8 cellular contexts compared by ENCODE assay signal in the genomic region with DNA sequence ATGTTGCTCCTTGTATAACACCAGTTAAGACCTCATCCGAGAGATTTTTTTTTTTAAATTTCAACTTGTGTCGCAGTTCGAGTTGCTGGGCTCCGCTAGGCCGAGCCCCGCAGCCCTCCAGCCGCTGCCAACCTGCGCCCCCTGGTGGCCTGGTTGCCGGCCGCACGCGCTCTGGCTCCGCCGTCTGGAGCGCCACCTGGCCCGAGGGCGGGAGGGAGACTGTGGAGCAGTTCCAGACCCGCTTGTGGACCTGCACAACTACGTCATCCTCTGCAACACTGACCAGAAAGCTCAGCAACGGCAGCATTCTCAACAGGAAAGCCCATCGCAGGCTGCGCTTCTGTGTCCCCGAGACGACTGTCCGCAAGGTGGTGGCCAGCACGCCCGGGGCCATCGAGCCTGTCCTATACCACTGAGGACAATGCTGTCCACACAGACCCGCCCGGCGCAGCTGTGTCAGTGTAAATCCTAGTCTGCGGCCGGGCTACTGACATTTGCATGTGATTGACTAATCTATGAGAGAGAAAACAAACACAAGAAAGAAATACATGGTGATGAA. TPM values are rescaled to one million over a fixed set of nuclear protein-coding genes. Genes with fewer than 3 reads are reported as not detected.
DNase-seq lines count a peak whose midpoint lies in the region; ATAC-seq, FAIRE-seq and TF ChIP-seq lines count a peak whose summit lies in the region.

No MANE protein-coding gene starts in this region.

- peak; percentile 71 to 78 for TF ChIP-seq RAD21 in A549 (conservative IDR thresholded peaks at IDR 0.05 in 1 of 2, IDR thresholded peaks at IDR 0.05 in 1 of 2)

- intact Hi-C loops in kidney (cut with DNase I) = no loop called here

- POLR2A ChIA-PET in A549 (lab: Yijun Ruan, JAX) = interaction anchor here (1.0 to 1.3 kb wide), 2 partner anchors 158 to 255 kb away, joined by 3 to 5 read pairs; partner anchors contain the start of gene AASDH

- FAIRE-seq in A549 (lab: Jason Lieb, UNC) (no peak), kidney (lab: Jason Lieb, UNC) (no peak)

- TF ChIP-seq POLR2A in A549 (IDR thresholded peaks at IDR 0.05; ENCODE audit: low read length) = no peak

- peak overlapping the region in 1 of 2 donors; percentile 51 for H3K9ac ChIP-seq in kidney (ENCODE audit: low read length in 2 of 2)

- H3K9me3 ChIP-seq in A549 = no peaks in the 10 kb centered on the region
- no peaks in the 10 kb centered on the region for H3K9me3 ChIP-seq in kidney (ENCODE audit: control insufficient read depth in 1 of 2, low read length in 2 of 2)

- TF ChIP-seq EP300 in A549 (IDR thresholded peaks at IDR 0.05) = no peak

- CTCF ChIA-PET in A549 (lab: Yijun Ruan, JAX) = interaction anchor here (0.6 to 2.3 kb wide), 26 partner anchors 9 to 293 kb away, joined by 3 to 12 read pairs (median 4); a partner anchor contains a TSS

- ATAC-seq in A549 (peak; percentile 100), GM18519 (IDR thresholded peaks at IDR 0.05; ENCODE audit: low FRiP score, unreplicated experiment) (peak; percentile 91), HG03066 (IDR thresholded peaks at IDR 0.05; ENCODE audit: low read depth, unreplicated experiment) (peak; percentile 97)

- TF ChIP-seq CTCF in A549 (IDR thresholded peaks at IDR 0.05) (peak; percentile 90), kidney (IDR thresholded peaks at IDR 0.05; ENCODE audit: borderline replicate concordance, extremely low read depth, insufficient read depth) (peak; percentile 97)

- H3K36me3 ChIP-seq in kidney (ENCODE audit: control insufficient read depth in 1 of 2, insufficient read depth in 2 of 2, low read length in 2 of 2) = no peaks in the 10 kb centered on the region

- 2% methylated on average over 14 of the region's 33 CpGs for WGBS in A549 (ENCODE audit: missing lambda C conversion rate)

- H3K4me1 ChIP-seq in A549 (no peaks in the 10 kb centered on the region), kidney (ENCODE audit: control insufficient read depth in 1 of 2, insufficient read depth in 1 of 2, low read depth in 1 of 2, low read length in 2 of 2) (peaks cover 0 to 4% of the 10 kb centered on the region in 2 donors)

- peak overlapping the region; percentile 39 for H3K4me3 ChIP-seq in A549
- H3K4me3 ChIP-seq in kidney (ENCODE audit: low read length in 2 of 2) = peak overlapping the region; percentile 54 to 59

- DNase-seq in A549 (ENCODE audit: low read depth in 1 of 2, low spot score in 1 of 2) = peak; percentile 46 to 75
- peak; percentile 76 for DNase-seq in NCI-H2227 treated with DMSO at 0.1 percent for 48 hours (lab: John Stamatoyannopoulos, UW)
- DNase-seq in activated CD4-positive, CD25-positive, alpha-beta regulatory T cell treated with anti-CD3 and anti-CD28 coated beads, Interleukin-2, amount 50 U/mL, for 72 hours = peak; percentile 93
- DNase-seq in cerebellar cortex (ENCODE audit: low spot score) = peak; percentile 87
- DNase-seq in kidney = peak; percentile 93
- peak; percentile 90 for DNase-seq in stimulated activated CD4-positive, alpha-beta T cell treated with anti-CD3 and anti-CD28 coated beads, Interleukin-15, amount 100 ng/mL, for 24 hours

- H3K4me2 ChIP-seq in A549 = peak overlapping the region; percentile 76

- peak overlapping the region; percentile 35 to 56; a peak in 3 of 6 replicates for H3K27ac ChIP-seq in A549
- no peak overlapping the region for H3K27ac ChIP-seq in kidney (ENCODE audit: low read depth in 2 of 2, low read length in 2 of 2)

TF ChIP-seq in A549, 52 proteins besides CTCF, POLR2A, EP300 and RAD21:
- TF ChIP-seq, protein P1, sequence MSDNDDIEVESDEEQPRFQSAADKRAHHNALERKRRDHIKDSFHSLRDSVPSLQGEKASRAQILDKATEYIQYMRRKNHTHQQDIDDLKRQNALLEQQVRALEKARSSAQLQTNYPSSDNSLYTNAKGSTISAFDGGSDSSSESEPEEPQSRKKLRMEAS (IDR thresholded peaks at IDR 0.05) = peak; percentile 90
- no peak for TF ChIP-seq HEYL (CRISPR knock-in tag; IDR thresholded peaks at IDR 0.05)
- no peak for TF ChIP-seq NR3C1 (IDR thresholded peaks at IDR 0.05)
- peak; percentile 83 for TF ChIP-seq SMC3 (IDR thresholded peaks at IDR 0.05)
- peak; percentile 79 for TF ChIP-seq MYC (IDR thresholded peaks at IDR 0.05; ENCODE audit: borderline replicate concordance, low read length)
- peak; percentile 57 for TF ChIP-seq RFX5 (IDR thresholded peaks at IDR 0.05)
- TF ChIP-seq, protein P2, sequence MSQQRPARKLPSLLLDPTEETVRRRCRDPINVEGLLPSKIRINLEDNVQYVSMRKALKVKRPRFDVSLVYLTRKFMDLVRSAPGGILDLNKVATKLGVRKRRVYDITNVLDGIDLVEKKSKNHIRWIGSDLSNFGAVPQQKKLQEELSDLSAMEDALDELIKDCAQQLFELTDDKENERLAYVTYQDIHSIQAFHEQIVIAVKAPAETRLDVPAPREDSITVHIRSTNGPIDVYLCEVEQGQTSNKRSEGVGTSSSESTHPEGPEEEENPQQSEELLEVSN (IDR thresholded peaks at IDR 0.05; ENCODE audit: borderline replicate concordance, low read depth) = peak; percentile 58; the same call in 1 of the 2 replicates

RNA-seq across cellular contexts. Expression of gene ARL9, which starts 39.1 kb away (rescaled TPM):
- polyA plus RNA-seq in A549 (2011; rRNA removed) = 0.08 and 0.09 TPM in 2 replicates
- polyA plus RNA-seq in A549 (2012; cell fraction: cytosol; rRNA removed) = 0.03 and 0.05 TPM in 2 replicates
- polyA plus RNA-seq in A549 (2012; cell fraction: nucleus; rRNA removed) = 0.08 TPM in 1 of 2 replicates, not detected in the other
- polyA plus RNA-seq in A549 (2017; fragmentation: RNase III; extraction: RNeasy Plus Mini Kit Qiagen cat#74134 plus additional on column Dnase treatment) = not detected in 3 replicates
- polyA minus RNA-seq in A549 (2011; rRNA and poly(A)+ RNA removed) = not detected in 2 replicates
- 0.19 TPM for total RNA-seq in kidney
- 0.26 TPM for polyA plus RNA-seq in kidney (ENCODE audit: insufficient read depth, low read depth, low replicate concordance)

Comparison
In these comparisons a context has a peak if more than half of its experiments do, and no peak if none do; other contexts are left out.
1. H3K27ac ChIP-seq: peak in A549 (2 of 2); none in kidney (0 of 2).
2. Peak in every context shown above with its lines, with median percentiles within 50 percentile points of each other: ATAC-seq and DNase-seq.